Comparison of ENCODE assay signal across 8 cellular contexts in the genomic region with DNA sequence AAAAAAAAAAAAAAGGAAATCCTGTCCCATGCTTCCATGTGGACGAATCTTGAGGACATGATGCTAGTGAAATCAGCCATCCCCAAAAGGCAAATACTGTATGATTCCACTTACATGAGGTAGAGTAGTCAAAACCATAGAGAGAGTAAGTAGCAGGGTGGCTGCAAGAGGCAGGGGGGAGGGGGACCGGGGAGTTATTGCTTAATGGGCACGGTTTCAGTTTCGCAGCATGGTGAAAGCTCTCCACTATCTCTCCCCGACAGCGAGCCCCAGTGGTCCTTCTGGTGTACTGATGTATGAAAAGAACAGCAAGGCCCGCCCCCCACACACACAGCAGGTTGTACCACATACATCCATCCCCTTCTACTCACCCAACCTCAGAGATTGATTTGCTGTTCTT. TPM values are rescaled to one million over a fixed set of nuclear protein-coding genes. Genes with fewer than 3 reads are reported as not detected.
DNase-seq lines count a peak whose midpoint lies in the region; ATAC-seq, FAIRE-seq and TF ChIP-seq lines count a peak whose summit lies in the region.

No MANE protein-coding gene starts in this region.

- no peaks in the 10 kb centered on the region for H3K79me1 ChIP-seq in mesendoderm (ENCODE audit: low read length)

- no peak overlapping the region for H3K56ac ChIP-seq in mesendoderm (ENCODE audit: low read length)

- no peaks in the 10 kb centered on the region for H3K36me3 ChIP-seq in KMS-11 (ENCODE audit: insufficient read depth)
- H3K36me3 ChIP-seq in K562 (ENCODE audit: control insufficient read depth, insufficient read depth, low read length) = no peaks in the 10 kb centered on the region
- no peaks in the 10 kb centered on the region for H3K36me3 ChIP-seq in mesendoderm (ENCODE audit: control insufficient read depth, insufficient read depth, low read length)

- no peak overlapping the region for H4K8ac ChIP-seq in mesendoderm (ENCODE audit: low read depth, low read length)

- H3K79me2 ChIP-seq in KMS-11 (ENCODE audit: insufficient read depth, low read depth) (no peaks in the 10 kb centered on the region), K562 (ENCODE audit: control insufficient read depth, insufficient read depth, low read length) (no peaks in the 10 kb centered on the region), mesendoderm (ENCODE audit: control insufficient read depth, insufficient read depth, low read length) (no peaks in the 10 kb centered on the region)

- peak; percentile 18 to 67; a peak in 3 of 4 replicates for TF ChIP-seq RAD21 in K562 (CRISPR knock-in tag; conservative IDR thresholded peaks at IDR 0.05 in 1 of 2, IDR thresholded peaks at IDR 0.05 in 1 of 2)

- no peaks in the 10 kb centered on the region for H3K9me1 ChIP-seq in K562 (ENCODE audit: control insufficient read depth, insufficient read depth, low read length)

- intact Hi-C loops in K562 (cut with micrococcal nuclease) = no loop called here

- no peak overlapping the region for H4K5ac ChIP-seq in mesendoderm (ENCODE audit: low read length)

- no peak overlapping the region for H2BK5ac ChIP-seq in mesendoderm (ENCODE audit: low read length)

- H3K4me3 ChIP-seq in KMS-11 (IDR thresholded peaks at IDR 0.05; ENCODE audit: insufficient read depth, low read depth, low read length) (no peak overlapping the region), K562 (no peak overlapping the region), mesendoderm (ENCODE audit: low read length) (no peak overlapping the region)

- H3K27ac ChIP-seq in KMS-11 = no peak overlapping the region
- H3K27ac ChIP-seq in K562 (ENCODE audit: extremely low read depth, low read depth, low read length) = no peak overlapping the region
- H3K27ac ChIP-seq in mesendoderm (ENCODE audit: low read depth, low read length) = no peak overlapping the region

- H3K4me1 Mint-ChIP-seq in T-helper 2 cell treated with Interferon-gamma antibody and Interleukin-4, amounts not matched to agents 5 μg/mL and 100 μg/mL, for 36 hours (ENCODE audit: low read depth) = peaks cover 4% of the 10 kb centered on the region

- in situ Hi-C loops in K562 (cut with MboI) = no loop called here

- H2AFZ ChIP-seq in KMS-11 (ENCODE audit: low read depth) (no peak overlapping the region), K562 (ENCODE audit: low read depth, low read length) (0 out of 2 replicates have a peak overlapping the region, but pooled peaks have one; percentile 61)

- H3K4ac ChIP-seq in mesendoderm (ENCODE audit: low read depth, low read length) = no peak overlapping the region

- H3K27ac Mint-ChIP-seq in T-helper 2 cell treated with Interferon-gamma antibody and Interleukin-4, amounts not matched to agents 5 μg/mL and 100 μg/mL, for 36 hours = peak overlapping the region; percentile 54

- H2AK5ac ChIP-seq in mesendoderm (ENCODE audit: low read length) = no peak overlapping the region

- BruUV-seq in K562 (replicated peaks; lab: Mats Ljungman, UMichigan) = no TSS peak

- CTCF ChIA-PET in K562 (lab: Yijun Ruan, JAX; ENCODE audit: low intra/inter-chr PET ratio) = no interaction called here

- peak; percentile 28 for DNase-seq in EH (ENCODE audit: low read depth)
- DNase-seq in T-helper 2 cell treated with Interferon-gamma antibody and Interleukin-4, amounts not matched to agents 5 μg/mL and 100 μg/mL, for 36 hours (ENCODE audit: low spot score) = peak; percentile 65
- DNase-seq in K562 (ENCODE audit: extremely low read depth in 1 of 4, low spot score in 3 of 4) = peak; percentile 71 to 78 (median 74)
- peak; percentile 54 for DNase-seq in mesendoderm
- DNase-seq in stimulated activated naive CD4-positive, alpha-beta T cell treated with Interleukin-2 at 50 U/mL for 16 hours (lab: John Stamatoyannopoulos, UW) = peak; percentile 69
- DNase-seq in retina = no peak

- H4K20me1 ChIP-seq in KMS-11 (ENCODE audit: insufficient read depth) (no peaks in the 10 kb centered on the region), K562 (replicated peaks; ENCODE audit: control insufficient read depth, insufficient read depth, low read length) (no peaks in the 10 kb centered on the region)

- ATAC-seq in GM21576 (IDR thresholded peaks at IDR 0.05; ENCODE audit: unreplicated experiment) (peak; percentile 98), K562 (peak; percentile 99)

- peaks cover 12% of the 10 kb centered on the region for H3K4me1 ChIP-seq in KMS-11 (ENCODE audit: low read depth, poor library complexity, severe bottlenecking)
- no peaks in the 10 kb centered on the region for H3K4me1 ChIP-seq in K562 (replicated peaks in 1 of 2; ENCODE audit: control insufficient read depth in 2 of 2, insufficient read depth in 2 of 2, low read length in 2 of 2)
- no peaks in the 10 kb centered on the region for H3K4me1 ChIP-seq in mesendoderm (ENCODE audit: control insufficient read depth, low read depth, low read length)

- H2BK120ac ChIP-seq in mesendoderm (ENCODE audit: low read depth, low read length) = no peak overlapping the region

- H3K4me2 ChIP-seq in KMS-11 = peak overlapping the region; percentile 15; the same call in 1 of the 2 replicates
- H3K4me2 ChIP-seq in K562 (ENCODE audit: insufficient read depth, low read length) = no peak overlapping the region; the same call in 1 of the 2 replicates
- no peak overlapping the region for H3K4me2 ChIP-seq in mesendoderm (ENCODE audit: low read length)

- no peak for TF ChIP-seq POLR2A in K562 (conservative IDR thresholded peaks at IDR 0.05)

- peak overlapping the region; percentile 18 for H3K4me3 Mint-ChIP-seq in T-helper 2 cell treated with Interferon-gamma antibody and Interleukin-4, amounts not matched to agents 5 μg/mL and 100 μg/mL, for 36 hours

- no peak overlapping the region for H2BK15ac ChIP-seq in mesendoderm (replicated peaks; ENCODE audit: low read depth)

- H3K9me3 Mint-ChIP-seq in T-helper 2 cell treated with Interferon-gamma antibody and Interleukin-4, amounts not matched to agents 5 μg/mL and 100 μg/mL, for 36 hours = no peaks in the 10 kb centered on the region

- no peaks in the 10 kb centered on the region for H3K9me3 ChIP-seq in K562 (replicated peaks; ENCODE audit: control insufficient read depth, insufficient read depth, low read depth, low read length)

- FAIRE-seq in K562 (lab: Jason Lieb, UNC) = peak; percentile 89

- H3K27me3 Mint-ChIP-seq in T-helper 2 cell treated with Interferon-gamma antibody and Interleukin-4, amounts not matched to agents 5 μg/mL and 100 μg/mL, for 36 hours (ENCODE audit: low read depth) = no peaks in the 10 kb centered on the region

- H3K27me3 ChIP-seq in KMS-11 (ENCODE audit: insufficient read depth, low read depth) = no peaks in the 10 kb centered on the region
- H3K27me3 ChIP-seq in K562 (ENCODE audit: control insufficient read depth in 2 of 2, insufficient read depth in 2 of 2, low read length in 2 of 2) = no peaks in the 10 kb centered on the region
- H3K27me3 ChIP-seq in mesendoderm (ENCODE audit: insufficient read depth, low read length, poor library complexity) = no peaks in the 10 kb centered on the region

- H3K18ac ChIP-seq in mesendoderm (ENCODE audit: low read length) = no peak overlapping the region

- no peak overlapping the region for H3K23ac ChIP-seq in mesendoderm (ENCODE audit: low read length)

- WGBS in K562 (ENCODE audit: insufficient coverage, low coverage, missing lambda C conversion rate) = 20% methylated on average over 6 of the region's 7 CpGs
- no CpG with 5 or more reads among the region's 7 CpGs for WGBS in mesendoderm (ENCODE audit: extremely low coverage, insufficient coverage, low lambda C conversion rate)

- no peak overlapping the region for H3K9ac ChIP-seq in KMS-11
- no peak overlapping the region for H3K9ac ChIP-seq in K562 (ENCODE audit: insufficient read depth in 1 of 2, low read depth in 2 of 2, low read length in 2 of 2)
- no peak overlapping the region for H3K9ac ChIP-seq in mesendoderm (ENCODE audit: low read length)

- TF ChIP-seq CTCF in KMS-11 (conservative IDR thresholded peaks at IDR 0.05; ENCODE audit: low read depth, low read length) = peak; percentile 59
- peak; percentile 62 to 76 (median 65) for TF ChIP-seq CTCF in K562 (IDR thresholded peaks at IDR 0.05 in 2 of 3, conservative IDR thresholded peaks at IDR 0.05 in 1 of 3; ENCODE audit: insufficient read depth in 2 of 3, low read depth in 1 of 3, low read length in 3 of 3)

- peaks cover 22% of the 10 kb centered on the region for H3K36me3 Mint-ChIP-seq in T-helper 2 cell treated with Interferon-gamma antibody and Interleukin-4, amounts not matched to agents 5 μg/mL and 100 μg/mL, for 36 hours (ENCODE audit: low read depth)

- TF ChIP-seq EP300 in K562 (IDR thresholded peaks at IDR 0.05; ENCODE audit: low read length) = no peak

- POLR2A ChIA-PET in K562 (lab: Yijun Ruan, JAX) = interaction anchor here (0.7 to 1.4 kb wide), 5 partner anchors 9 to 284 kb away, joined by 3 to 5 read pairs (median 4); no protein-coding TSS in a partner anchor

RNA-seq across cellular contexts. Expression of a gene that starts 32.8 kb away (rescaled TPM):
- 13.2 and 16.4 TPM in 2 replicates for total RNA-seq in K562 (2011; cell fraction: chromatin; rRNA removed; ENCODE audit: low replicate concordance)
- total RNA-seq in K562 (2011; cell fraction: nucleolus; rRNA removed) = 7.0 and 9.2 TPM in 2 replicates
- total RNA-seq in K562 (2011; cell fraction: nucleoplasm; rRNA removed) = 8.9 and 9.9 TPM in 2 replicates
- total RNA-seq in K562 (2014; rRNA removed) (3.7 and 3.9 TPM in 2 replicates), K562 (2014; rRNA removed; fragmentation: Illumina TruSeq; extraction: Trizol) (4.4 and 4.5 TPM in 2 replicates), K562 (2015; rRNA removed; fragmentation: Illumina TruSeq; extraction: Trizol) (4.7 and 5.3 TPM in 2 replicates), K562 (2021) (6.6 and 7.1 TPM in 2 replicates)
- polyA plus RNA-seq in K562 (2011; rRNA removed) (4.8 and 5.2 TPM in 2 replicates), K562 (2014; fragmentation: Illumina TruSeq; extraction: Trizol) (4.2 and 4.8 TPM in 2 replicates), K562 (2014; fragmentation: Nextera tagmentation; extraction: Ambion mirVana) (1 to 10 TPM in 1 of 2 experiments, under 1 TPM in 1; 0.34 to 1.1 TPM), K562 (2014; rRNA removed) (5.6 and 5.9 TPM in 2 replicates)
- 3.3 and 3.9 TPM in 2 replicates for polyA plus RNA-seq in K562 (2011; cell fraction: cytosol; rRNA removed)
- polyA plus RNA-seq in K562 (2011; cell fraction: nucleus; rRNA removed) = 8.8 and 11.3 TPM in 2 replicates
- polyA plus RNA-seq in K562 (2012) = 3.2 and 5.9 TPM in 2 replicates
- polyA minus RNA-seq in K562 (2011; rRNA and poly(A)+ RNA removed) = 3.7 and 5.2 TPM in 2 replicates
- 1.8 and 2.4 TPM in 2 replicates for polyA minus RNA-seq in K562 (2011; cell fraction: cytosol; rRNA and poly(A)+ RNA removed)
- 5.4 and 9.2 TPM in 2 replicates for polyA minus RNA-seq in K562 (2011; cell fraction: nucleus; rRNA and poly(A)+ RNA removed)
- 5.5 TPM for polyA plus RNA-seq in mesendoderm (2013, experiment 1 of 2)
- 5.2 TPM for polyA plus RNA-seq in mesendoderm (2013, experiment 2 of 2)

RNA-seq across cellular contexts. Expression of a gene that starts 58.9 kb away (rescaled TPM):
- total RNA-seq in K562 (2011; cell fraction: chromatin; rRNA removed; ENCODE audit: low replicate concordance) = 9.2 and 19.4 TPM in 2 replicates
- 9.2 and 13.2 TPM in 2 replicates for total RNA-seq in K562 (2011; cell fraction: nucleolus; rRNA removed)
- total RNA-seq in K562 (2011; cell fraction: nucleoplasm; rRNA removed) = 15.5 and 27.6 TPM in 2 replicates
- total RNA-seq in K562 (2014; rRNA removed) (109 and 110 TPM in 2 replicates), K562 (2014; rRNA removed; fragmentation: Illumina TruSeq; extraction: Trizol) (157 and 168 TPM in 2 replicates), K562 (2015; rRNA removed; fragmentation: Illumina TruSeq; extraction: Trizol) (119 and 136 TPM in 2 replicates), K562 (2021) (97.1 and 98.3 TPM in 2 replicates)
- polyA plus RNA-seq in K562 (2011; rRNA removed) (58.6 and 79.0 TPM in 2 replicates), K562 (2014; fragmentation: Illumina TruSeq; extraction: Trizol) (127 and 133 TPM in 2 replicates), K562 (2014; fragmentation: Nextera tagmentation; extraction: Ambion mirVana) (100 to 1,000 TPM; 285 to 349 TPM), K562 (2014; rRNA removed) (174 and 176 TPM in 2 replicates)
- polyA plus RNA-seq in K562 (2011; cell fraction: cytosol; rRNA removed) = 36.9 and 38.3 TPM in 2 replicates
- polyA plus RNA-seq in K562 (2011; cell fraction: nucleus; rRNA removed) = 25.2 and 29.3 TPM in 2 replicates
- 111 and 128 TPM in 2 replicates for polyA plus RNA-seq in K562 (2012)
- polyA minus RNA-seq in K562 (2011; rRNA and poly(A)+ RNA removed) = 15.7 and 17.3 TPM in 2 replicates
- 9.3 and 13.7 TPM in 2 replicates for polyA minus RNA-seq in K562 (2011; cell fraction: cytosol; rRNA and poly(A)+ RNA removed)
- polyA minus RNA-seq in K562 (2011; cell fraction: nucleus; rRNA and poly(A)+ RNA removed) = 11.4 and 12.6 TPM in 2 replicates
- polyA plus RNA-seq in mesendoderm (2013, experiment 1 of 2) = 81.7 TPM
- polyA plus RNA-seq in mesendoderm (2013, experiment 2 of 2) = 83.4 TPM
